1 cellular context compared by ENCODE assay signal in genomic region chr15:89129123-89129815, GRCh38.
TF ChIP-seq lines count a peak whose summit lies in the region.

No MANE protein-coding gene starts in this region.

TF ChIP-seq in HepG2, 621 proteins besides CTCF, POLR2A, EP300 and RAD21 (continued from another document):
- no peak for TF ChIP-seq PRDM15 (CRISPR knock-in tag; IDR thresholded peaks at IDR 0.05)
- TF ChIP-seq ZNF710 (CRISPR knock-in tag; IDR thresholded peaks at IDR 0.05; ENCODE audit: borderline replicate concordance), result no peak
- peak; percentile 61 for TF ChIP-seq SMC3 (IDR thresholded peaks at IDR 0.05; ENCODE audit: low read length)
- TF ChIP-seq HNF4G (IDR thresholded peaks at IDR 0.05; ENCODE audit: borderline replicate concordance, low read depth, low read length), result no peak; the same call in 1 of the 2 replicates
- no peak for TF ChIP-seq HNF4G (CRISPR knock-in tag; IDR thresholded peaks at IDR 0.05; ENCODE audit: borderline replicate concordance, low read depth)
- TF ChIP-seq KDM5B (CRISPR knock-in tag; IDR thresholded peaks at IDR 0.05; ENCODE audit: borderline replicate concordance), result peak; percentile 42; the same call in 1 of the 2 replicates
- TF ChIP-seq TEF (CRISPR knock-in tag; IDR thresholded peaks at IDR 0.05), result no peak
- TF ChIP-seq ZNF468 (CRISPR knock-in tag; IDR thresholded peaks at IDR 0.05), result 0 out of 2 replicates have a peak, but pooled peaks have one; percentile 36
- TF ChIP-seq SAP130 (CRISPR knock-in tag; IDR thresholded peaks at IDR 0.05; ENCODE audit: low read depth), result peak; percentile 21; the same call in 1 of the 2 replicates
- TF ChIP-seq ZNF780A (CRISPR knock-in tag; IDR thresholded peaks at IDR 0.05), result no peak
- no peak for TF ChIP-seq ZNF605 (CRISPR knock-in tag; IDR thresholded peaks at IDR 0.05)
- TF ChIP-seq POGZ (CRISPR knock-in tag; IDR thresholded peaks at IDR 0.05), result 0 out of 2 replicates have a peak, but pooled peaks have one; percentile 10
- TF ChIP-seq ARID5B (CRISPR knock-in tag; IDR thresholded peaks at IDR 0.05), result peak; percentile 38; the same call in 1 of the 2 replicates
- 0 out of 2 replicates have a peak, but pooled peaks have one; percentile 40 for TF ChIP-seq CAMTA2 (CRISPR knock-in tag; IDR thresholded peaks at IDR 0.05; ENCODE audit: borderline replicate concordance)
- TF ChIP-seq FOXP4 (CRISPR knock-in tag; IDR thresholded peaks at IDR 0.05), result 0 out of 2 replicates have a peak, but pooled peaks have one; percentile 25
- no peak for TF ChIP-seq BORCS8-MEF2B (CRISPR knock-in tag; IDR thresholded peaks at IDR 0.05)
- no peak for TF ChIP-seq MAX (IDR thresholded peaks at IDR 0.05)
- 0 out of 2 replicates have a peak, but pooled peaks have one; percentile 0 for TF ChIP-seq HIC2 (CRISPR knock-in tag; IDR thresholded peaks at IDR 0.05; ENCODE audit: low read depth)
- TF ChIP-seq ZNF205 (CRISPR knock-in tag; IDR thresholded peaks at IDR 0.05), result no peak
- TF ChIP-seq ZNF496 (CRISPR knock-in tag; IDR thresholded peaks at IDR 0.05; ENCODE audit: insufficient replicate concordance), result no peak
- TF ChIP-seq ELF3 (CRISPR knock-in tag; IDR thresholded peaks at IDR 0.05), result peak; percentile 79
- TF ChIP-seq ZNF572 (CRISPR knock-in tag; IDR thresholded peaks at IDR 0.05), result no peak
- TF ChIP-seq HNRNPL (IDR thresholded peaks at IDR 0.05; ENCODE audit: low read depth, low read length), result no peak
- no peak for TF ChIP-seq ELF1 (CRISPR knock-in tag; IDR thresholded peaks at IDR 0.05)
- TF ChIP-seq RERE (CRISPR knock-in tag; IDR thresholded peaks at IDR 0.05; ENCODE audit: low read depth), result no peak
